ENCODE assay signal across 12 cellular contexts in genomic region chr1:116769050-116769449, GRCh38. TPM values are rescaled to one million over a fixed set of nuclear protein-coding genes. Genes with fewer than 3 reads are reported as not detected.
A peak's percentile ranks its signal among the peaks of the same experiment; 100 is the strongest.
DNase-seq lines count a peak whose midpoint lies in the region; ATAC-seq and TF ChIP-seq lines count a peak whose summit lies in the region.
"Had no signal": no experiment of that assay in that cellular context is flagged by ENCODE, and none has a peak within 500 bp of the region (broad histone marks: within the 10 kb centered on the region; RNA-seq: fewer than 3 reads in every experiment).

No MANE protein-coding gene starts in this region.

- no peaks in the 10 kb centered on the region for H4K20me1 ChIP-seq in DOHH2 (ENCODE audit: control insufficient read depth, insufficient read depth, low read depth, low read length)
- no peaks in the 10 kb centered on the region for H4K20me1 ChIP-seq in OCI-LY1 (ENCODE audit: insufficient read depth, low read length)

- H3K36me3 Mint-ChIP-seq in Calu3 (ENCODE audit: insufficient read depth, unreplicated experiment) = no peaks in the 10 kb centered on the region

- H3K4me1 ChIP-seq in DOHH2 (ENCODE audit: control insufficient read depth, low read length) (peaks cover 14% of the 10 kb centered on the region), OCI-LY1 (ENCODE audit: insufficient read depth, low read length, severe bottlenecking) (peaks cover 15% of the 10 kb centered on the region)

- H3K27me3 Mint-ChIP-seq in Calu3 (ENCODE audit: unreplicated experiment) = no peaks in the 10 kb centered on the region

- DNase-seq in islet precursor cell (peak; percentile 15), occipital lobe (lab: John Stamatoyannopoulos, UW) (no peak), Ammon's horn (ENCODE audit: low spot score) (no peak), Calu3 (no peak)
- DNase-seq: activated CD4-positive, CD25-positive, alpha-beta regulatory T cell treated with anti-CD3 and anti-CD28 coated beads, Interleukin-2, amount 50 U/mL, for 72 hours; NCI-H524 had no signal

- no peaks in the 10 kb centered on the region for H3K9me2 ChIP-seq in DOHH2 (replicated peaks; ENCODE audit: control insufficient read depth, low read length)
- H3K9me2 ChIP-seq in OCI-LY1 (ENCODE audit: low read depth, low read length) = no peaks in the 10 kb centered on the region

- H3K79me2 ChIP-seq in DOHH2 (ENCODE audit: control insufficient read depth, low read length) (no peaks in the 10 kb centered on the region), OCI-LY1 (ENCODE audit: insufficient read depth, low read length) (no peaks in the 10 kb centered on the region)

- H3K4me2 ChIP-seq in DOHH2 (ENCODE audit: low read length) (peak overlapping the region; percentile 35), OCI-LY1 (ENCODE audit: low read length) (0 out of 2 replicates have a peak overlapping the region, but pooled peaks have one; percentile 8)

- H3K4me3 Mint-ChIP-seq in Calu3 (ENCODE audit: low read depth, unreplicated experiment) = no peak overlapping the region
- H3K4me3 Mint-ChIP-seq: brain had no signal

- H3K27ac ChIP-seq in DOHH2 (ENCODE audit: low read depth, low read length) (no peak overlapping the region; the same call in 1 of the 2 replicates), OCI-LY1 (ENCODE audit: low read depth, low read length, poor library complexity, severe bottlenecking) (no peak overlapping the region)

- H3K27ac Mint-ChIP-seq in Calu3 (ENCODE audit: unreplicated experiment) = no peak overlapping the region
- H3K27ac Mint-ChIP-seq: brain had no signal

- TF ChIP-seq CTCF in DOHH2 (IDR thresholded peaks at IDR 0.05; ENCODE audit: low read depth, low read length, poor library complexity, severe bottlenecking) = no peak
- no peak for TF ChIP-seq CTCF in OCI-LY1 (IDR thresholded peaks at IDR 0.05; ENCODE audit: low read length)
- no peak for TF ChIP-seq CTCF in Calu3 (IDR thresholded peaks at IDR 0.05; ENCODE audit: unreplicated experiment)

- H3K4me3 ChIP-seq in DOHH2 (ENCODE audit: low read length) (peak overlapping the region; percentile 16; the same call in 1 of the 2 replicates), OCI-LY1 (ENCODE audit: low read depth, low read length, poor library complexity, severe bottlenecking) (no peak overlapping the region)

- ATAC-seq in GM21528 (IDR thresholded peaks at IDR 0.05; ENCODE audit: low FRiP score, unreplicated experiment) (peak; percentile 25), GM19035 (IDR thresholded peaks at IDR 0.05; ENCODE audit: unreplicated experiment) (no peak)

- CTCF ChIA-PET in Calu3 (lab: Charles Lee) = interaction anchor here (1.0 kb wide), 1 partner anchor 32 kb away, joined by 3 read pairs; no protein-coding TSS in a partner anchor

- BruUV-seq in Calu3 (replicated peaks; lab: Mats Ljungman, UMichigan) = no TSS peak

- no peak overlapping the region for H2AFZ ChIP-seq in OCI-LY1 (ENCODE audit: low read length)

- H3K4me1 Mint-ChIP-seq in Calu3 (ENCODE audit: low read depth, unreplicated experiment) = no peaks in the 10 kb centered on the region
- H3K4me1 Mint-ChIP-seq: brain had no signal

- H3K36me3 ChIP-seq in DOHH2 (ENCODE audit: control insufficient read depth, low read length) (0 out of 2 replicates have a peak, but pooled peaks cover 3% of the 10 kb centered on the region), OCI-LY1 (ENCODE audit: insufficient read depth, low read length) (no peaks in the 10 kb centered on the region)

- H3K27me3 ChIP-seq in DOHH2 (ENCODE audit: control insufficient read depth, low read length) (no peaks in the 10 kb centered on the region), OCI-LY1 (ENCODE audit: insufficient read depth, low read length) (no peaks in the 10 kb centered on the region)

- H3F3A ChIP-seq in DOHH2 (ENCODE audit: control insufficient read depth, insufficient read depth) (no peaks in the 10 kb centered on the region), OCI-LY1 (ENCODE audit: insufficient read depth, low read length) (no peaks in the 10 kb centered on the region)

- no peaks in the 10 kb centered on the region for H3K9me3 ChIP-seq in DOHH2 (ENCODE audit: control insufficient read depth, insufficient read depth, low read length)
- H3K9me3 ChIP-seq in OCI-LY1 (ENCODE audit: low read length) = no peaks in the 10 kb centered on the region

- intact Hi-C loops in Calu3 (cut with micrococcal nuclease; ENCODE audit: unreplicated experiment) = loop anchor here (10.0 kb wide), 1 partner anchor 46 kb away; no protein-coding TSS in a partner anchor

- no peaks in the 10 kb centered on the region for H3K9me3 Mint-ChIP-seq in Calu3 (ENCODE audit: low read depth, unreplicated experiment)

- H3K9ac ChIP-seq in OCI-LY1 (ENCODE audit: low read length) = no peak overlapping the region

RNA-seq across cellular contexts. Expression of gene CD2, which starts 14.8 kb away (rescaled TPM):
- total RNA-seq in occipital lobe = not detected
- total RNA-seq in Calu3 (2022) = not detected in 2 replicates
- total RNA-seq: SK-MEL-5 had no signal
